In genomic region chr1:38859561-38860463, GRCh38 we compare ENCODE assay signal across 1 cellular context.
TF ChIP-seq lines count a peak whose summit lies in the region.

RRAGC (minus strand) TSS chr1:38859772; CDS start chr1:38859646, 126 bp downstream.

TF ChIP-seq in K562, 482 proteins besides CTCF, POLR2A, EP300 and RAD21 (continued from another document and continues in another):
- TF ChIP-seq FOXP4 (CRISPR knock-in tag; IDR thresholded peaks at IDR 0.05; ENCODE audit: borderline replicate concordance) (peak; percentile 86; the same call in 1 of the 2 replicates), MXD1 (CRISPR knock-in tag; IDR thresholded peaks at IDR 0.05; ENCODE audit: borderline replicate concordance, poor library complexity, severe bottlenecking) (no peak), ZBTB43 (CRISPR knock-in tag; IDR thresholded peaks at IDR 0.05) (0 out of 2 replicates have a peak, but pooled peaks have one; percentile 56), POLR2G (IDR thresholded peaks at IDR 0.05; ENCODE audit: low read depth, low read length) (peak; percentile 70), PYGO2 (tag; IDR thresholded peaks at IDR 0.05) (no peak), CEBPB (tag; IDR thresholded peaks at IDR 0.05) (no peak), FOSL1 (tag; conservative IDR thresholded peaks at IDR 0.05) (peak; percentile 81), POLR2AphosphoS5 (IDR thresholded peaks at IDR 0.05; ENCODE audit: control insufficient read depth, insufficient read depth, low read depth, low read length) (no peak), RBFOX2 (IDR thresholded peaks at IDR 0.05; ENCODE audit: low read depth, low read length) (peak; percentile 61), ELF1 (tag; IDR thresholded peaks at IDR 0.05) (peak; percentile 76), YY1 (IDR thresholded peaks at IDR 0.05; ENCODE audit: borderline replicate concordance in 1 of 3, control insufficient read depth in 1 of 3, extremely low read depth in 1 of 3, insufficient read depth in 3 of 3, insufficient read length in 1 of 3, insufficient replicate concordance in 2 of 3, low read depth in 1 of 3, low read length in 2 of 3) (peak in 2 of 3 experiments; percentile 39 to 67), FOXK1 (CRISPR knock-in tag; IDR thresholded peaks at IDR 0.05; ENCODE audit: borderline replicate concordance) (peak; percentile 66; the same call in 1 of the 2 replicates), KLF10 (CRISPR knock-in tag; IDR thresholded peaks at IDR 0.05) (no peak), CGGBP1 (CRISPR knock-in tag; IDR thresholded peaks at IDR 0.05) (no peak), ZNF785 (CRISPR knock-in tag; IDR thresholded peaks at IDR 0.05) (no peak), MTA2 (IDR thresholded peaks at IDR 0.05; ENCODE audit: low read depth) (no peak; the same call in 1 of the 2 replicates), RBM39 (optimal IDR thresholded peaks at IDR 0.05; ENCODE audit: low read depth, low read length) (no peak), CLOCK (CRISPR knock-in tag; IDR thresholded peaks at IDR 0.05; ENCODE audit: borderline replicate concordance) (peak; percentile 96), DIDO1 (tag; IDR thresholded peaks at IDR 0.05; ENCODE audit: low read depth) (peak; percentile 85), TOE1 (IDR thresholded peaks at IDR 0.05; ENCODE audit: borderline replicate concordance) (peak; percentile 98), TOE1 (CRISPR knock-in tag; IDR thresholded peaks at IDR 0.05; ENCODE audit: borderline replicate concordance, low read depth) (no peak), ID3 (CRISPR knock-in tag; IDR thresholded peaks at IDR 0.05) (no peak), ID3 (tag; IDR thresholded peaks at IDR 0.05) (0 out of 2 replicates have a peak, but pooled peaks have one; percentile 33), ZNF253 (CRISPR knock-in tag; conservative IDR thresholded peaks at IDR 0.05) (no peak), BDP1 (IDR thresholded peaks at IDR 0.05; ENCODE audit: insufficient read depth, insufficient read length) (no peak), SRF (CRISPR knock-in tag; IDR thresholded peaks at IDR 0.05) (peak in 1 of 2 experiments; percentile 70; a peak in 1 of 4 replicates), SIX5 (IDR thresholded peaks at IDR 0.05; ENCODE audit: borderline replicate concordance in 1 of 2, insufficient read depth in 1 of 2, low read depth in 1 of 2, low read length in 2 of 2) (no peak), FOS (IDR thresholded peaks at IDR 0.05; ENCODE audit: extremely low read depth, insufficient read length) (peak; percentile 93), POLR3A (IDR thresholded peaks at IDR 0.05; ENCODE audit: borderline replicate concordance, extremely low read depth, insufficient read depth, insufficient read length) (no peak), CBX8 (IDR thresholded peaks at IDR 0.05; ENCODE audit: borderline replicate concordance, extremely low read depth, low read depth, low read length, poor library complexity, severe bottlenecking) (no peak), HDAC2 (IDR thresholded peaks at IDR 0.05) (peak; percentile 66; the same call in 1 of the 2 replicates), TBP (optimal IDR thresholded peaks at IDR 0.05; ENCODE audit: low read depth, low read length) (peak; percentile 20), TCF7L2 (IDR thresholded peaks at IDR 0.05; ENCODE audit: low read depth, low read length) (no peak), NCOA1 (IDR thresholded peaks at IDR 0.05; ENCODE audit: low read depth) (peak; percentile 41; the same call in 1 of the 2 replicates), ETV1 (tag; conservative IDR thresholded peaks at IDR 0.05; ENCODE audit: low read depth) (0 out of 2 replicates have a peak, but pooled peaks have one; percentile 36), C11orf30 (IDR thresholded peaks at IDR 0.05; ENCODE audit: low read depth) (peak; percentile 80), TAF9B (IDR thresholded peaks at IDR 0.05; ENCODE audit: partially characterized antibody) (peak; percentile 79), ZBTB33 (CRISPR knock-in tag; IDR thresholded peaks at IDR 0.05) (peak; percentile 69), ZNF668 (CRISPR knock-in tag; IDR thresholded peaks at IDR 0.05) (no peak), MECOM (CRISPR knock-in tag; IDR thresholded peaks at IDR 0.05) (no peak), HSF4 (CRISPR knock-in tag; IDR thresholded peaks at IDR 0.05; ENCODE audit: borderline replicate concordance) (no peak), NONO (IDR thresholded peaks at IDR 0.05; ENCODE audit: low read depth in 2 of 2, low read length in 1 of 2) (no peak; a peak in 1 of 4 replicates), CHD4 (IDR thresholded peaks at IDR 0.05; ENCODE audit: insufficient read depth, insufficient replicate concordance, low read depth, low read length, poor library complexity, severe bottlenecking) (no peak), NKRF (IDR thresholded peaks at IDR 0.05; ENCODE audit: borderline replicate concordance) (peak; percentile 83), ESRRB (CRISPR knock-in tag; IDR thresholded peaks at IDR 0.05; ENCODE audit: borderline replicate concordance) (no peak), MBD1 (CRISPR knock-in tag; IDR thresholded peaks at IDR 0.05) (no peak), PHF20 (IDR thresholded peaks at IDR 0.05; ENCODE audit: partially characterized antibody) (peak; percentile 86), ARID1B (IDR thresholded peaks at IDR 0.05) (0 out of 2 replicates have a peak, but pooled peaks have one; percentile 30), SNRNP70 (optimal IDR thresholded peaks at IDR 0.05; ENCODE audit: low read depth, low read length) (no peak)
